ENCODE assay signal across 14 cellular contexts in genomic region chr2:36578343-36579296, GRCh38. TPM values are rescaled to one million over a fixed set of nuclear protein-coding genes. Genes with fewer than 3 reads are reported as not detected.
DNase-seq lines count a peak whose midpoint lies in the region; ATAC-seq and TF ChIP-seq lines count a peak whose summit lies in the region.
"Had no signal": no experiment of that assay in that cellular context is flagged by ENCODE, and none has a peak within 500 bp of the region (broad histone marks: within the 10 kb centered on the region; RNA-seq: fewer than 3 reads in every experiment).

No MANE protein-coding gene starts in this region.

- DNase-seq in activated T-cell treated with anti-CD3 and anti-CD28 coated beads, Interleukin-2, amount 50 U/mL, for 72 hours: no peak
- no peak for DNase-seq in activated T-cell treated with anti-CD3 and anti-CD28 coated beads, Interleukin-2, amount 50 U/mL, for 48 hours
- DNase-seq in MV-4-11 (lab: John Stamatoyannopoulos, UW) (peak; percentile 9), epithelial cell of esophagus (ENCODE audit: low read depth) (peak; percentile 80), cerebellum (ENCODE audit: low spot score) (no peak)
- DNase-seq in stimulated activated effector memory CD8-positive, alpha-beta T cell treated with anti-CD3 and anti-CD28 coated beads, Interleukin-12 subunit alpha, Interleukin-12 subunit beta, amount 100 ng/mL, for 72 hours (ENCODE audit: low spot score in 2 of 2): no peak
- DNase-seq: AML-193, brain microvascular endothelial cell, EL, NCI-H226, ovary had no signal

- no peaks in the 10 kb centered on the region for H3K27me3 Mint-ChIP-seq in activated T-cell treated with anti-CD3 and anti-CD28 coated beads, Interleukin-2, amount 50 U/mL, for 72 hours (ENCODE audit: low read depth)
- no peaks in the 10 kb centered on the region for H3K27me3 Mint-ChIP-seq in stimulated activated memory B cell treated with anti-CD40 and anti-IgM and Interleukin-4, amounts not matched to agents 10 μg/mL and 1 μg/mL and 100 μg/mL, for 72 hours
- H3K27me3 Mint-ChIP-seq: memory B cell had no signal

- H3K4me1 Mint-ChIP-seq in activated T-cell treated with anti-CD3 and anti-CD28 coated beads, Interleukin-2, amount 50 U/mL, for 72 hours (ENCODE audit: low read depth): peaks cover 15% of the 10 kb centered on the region
- H3K4me1 Mint-ChIP-seq in stimulated activated effector memory CD8-positive, alpha-beta T cell treated with anti-CD3 and anti-CD28 coated beads, Interleukin-12 subunit alpha, Interleukin-12 subunit beta, amount 100 ng/mL, for 72 hours: peaks cover 12% of the 10 kb centered on the region
- H3K4me1 Mint-ChIP-seq in stimulated activated memory B cell treated with anti-CD40 and anti-IgM and Interleukin-4, amounts not matched to agents 10 μg/mL and 1 μg/mL and 100 μg/mL, for 72 hours: no peaks in the 10 kb centered on the region
- H3K4me1 Mint-ChIP-seq: memory B cell had no signal

- H3K27ac Mint-ChIP-seq in activated T-cell treated with anti-CD3 and anti-CD28 coated beads, Interleukin-2, amount 50 U/mL, for 72 hours: peak overlapping the region; percentile 89
- H3K27ac Mint-ChIP-seq in stimulated activated effector memory CD8-positive, alpha-beta T cell treated with anti-CD3 and anti-CD28 coated beads, Interleukin-12 subunit alpha, Interleukin-12 subunit beta, amount 100 ng/mL, for 72 hours: peak overlapping the region; percentile 24
- H3K27ac Mint-ChIP-seq in stimulated activated memory B cell treated with anti-CD40 and anti-IgM and Interleukin-4, amounts not matched to agents 10 μg/mL and 1 μg/mL and 100 μg/mL, for 72 hours: no peak overlapping the region
- H3K27ac Mint-ChIP-seq: memory B cell had no signal

- H3K36me3 Mint-ChIP-seq in activated T-cell treated with anti-CD3 and anti-CD28 coated beads, Interleukin-2, amount 50 U/mL, for 72 hours (ENCODE audit: insufficient read depth in 2 of 2): peaks cover 16 to 26% of the 10 kb centered on the region in 2 donors
- peaks cover 89% of the 10 kb centered on the region for H3K36me3 Mint-ChIP-seq in stimulated activated effector memory CD8-positive, alpha-beta T cell treated with anti-CD3 and anti-CD28 coated beads, Interleukin-12 subunit alpha, Interleukin-12 subunit beta, amount 100 ng/mL, for 72 hours
- H3K36me3 Mint-ChIP-seq in stimulated activated memory B cell treated with anti-CD40 and anti-IgM and Interleukin-4, amounts not matched to agents 10 μg/mL and 1 μg/mL and 100 μg/mL, for 72 hours: peaks cover 85% of the 10 kb centered on the region

- H3K4me3 Mint-ChIP-seq in activated T-cell treated with anti-CD3 and anti-CD28 coated beads, Interleukin-2, amount 50 U/mL, for 72 hours: peak overlapping the region; percentile 20 to 45
- H3K4me3 Mint-ChIP-seq in stimulated activated effector memory CD8-positive, alpha-beta T cell treated with anti-CD3 and anti-CD28 coated beads, Interleukin-12 subunit alpha, Interleukin-12 subunit beta, amount 100 ng/mL, for 72 hours: no peak overlapping the region
- no peak overlapping the region for H3K4me3 Mint-ChIP-seq in stimulated activated memory B cell treated with anti-CD40 and anti-IgM and Interleukin-4, amounts not matched to agents 10 μg/mL and 1 μg/mL and 100 μg/mL, for 72 hours
- H3K4me3 Mint-ChIP-seq: memory B cell had no signal

- H3K4me3 ChIP-seq in epithelial cell of esophagus (ENCODE audit: low read length): no peak overlapping the region
- H3K4me3 ChIP-seq: ovary had no signal

- ATAC-seq in activated T-cell treated with anti-CD3 and anti-CD28 coated beads, Interleukin-2, amount 50 U/mL, for 72 hours (replicated peaks in 1 of 2): peak; percentile 72 to 80
- ATAC-seq in stimulated activated effector memory CD8-positive, alpha-beta T cell treated with anti-CD3 and anti-CD28 coated beads, Interleukin-12 subunit alpha, Interleukin-12 subunit beta, amount 100 ng/mL, for 72 hours: peak; percentile 56
- ATAC-seq in stimulated activated memory B cell treated with anti-CD40 and anti-IgM and Interleukin-4, amounts not matched to agents 10 μg/mL and 1 μg/mL and 100 μg/mL, for 72 hours: no peak
- ATAC-seq in HG03039 (IDR thresholded peaks at IDR 0.05; ENCODE audit: unreplicated experiment): no peak

- H3K9me3 Mint-ChIP-seq in activated T-cell treated with anti-CD3 and anti-CD28 coated beads, Interleukin-2, amount 50 U/mL, for 72 hours: no peaks in the 10 kb centered on the region
- no peaks in the 10 kb centered on the region for H3K9me3 Mint-ChIP-seq in stimulated activated effector memory CD8-positive, alpha-beta T cell treated with anti-CD3 and anti-CD28 coated beads, Interleukin-12 subunit alpha, Interleukin-12 subunit beta, amount 100 ng/mL, for 72 hours
- H3K9me3 Mint-ChIP-seq in stimulated activated memory B cell treated with anti-CD40 and anti-IgM and Interleukin-4, amounts not matched to agents 10 μg/mL and 1 μg/mL and 100 μg/mL, for 72 hours: no peaks in the 10 kb centered on the region
- H3K9me3 Mint-ChIP-seq: memory B cell had no signal

- no peak for TF ChIP-seq CTCF in epithelial cell of esophagus (IDR thresholded peaks at IDR 0.05; ENCODE audit: insufficient read depth, low read depth, low read length, missing control alignments)

RNA-seq across cellular contexts. Expression of gene FEZ2, which starts 19.3 kb away (rescaled TPM):
- 10 to 100 TPM; 11.1 to 12.5 TPM for total RNA-seq in activated T-cell treated with anti-CD3 and anti-CD28 coated beads, Interleukin-2, amount 50 U/mL, for 72 hours
- total RNA-seq in cerebellum: 60.2 TPM

Comparison
In these comparisons a context has a peak if more than half of its experiments do, and no peak if none do; other contexts are left out.
1. ATAC-seq: peak in activated T-cell treated with anti-CD3 and anti-CD28 coated beads, Interleukin-2, amount 50 U/mL, for 72 hours (2 of 2) and stimulated activated effector memory CD8-positive, alpha-beta T cell treated with anti-CD3 and anti-CD28 coated beads, Interleukin-12 subunit alpha, Interleukin-12 subunit beta, amount 100 ng/mL, for 72 hours (single experiment); none in stimulated activated memory B cell treated with anti-CD40 and anti-IgM and Interleukin-4, amounts not matched to agents 10 μg/mL and 1 μg/mL and 100 μg/mL, for 72 hours (single experiment) and HG03039 (single experiment).
2. DNase-seq: peak in MV-4-11 (single experiment) and epithelial cell of esophagus (single experiment); none in activated T-cell treated with anti-CD3 and anti-CD28 coated beads, Interleukin-2, amount 50 U/mL, for 72 hours (0 of 2), activated T-cell treated with anti-CD3 and anti-CD28 coated beads, Interleukin-2, amount 50 U/mL, for 48 hours (0 of 2), stimulated activated effector memory CD8-positive, alpha-beta T cell treated with anti-CD3 and anti-CD28 coated beads, Interleukin-12 subunit alpha, Interleukin-12 subunit beta, amount 100 ng/mL, for 72 hours (0 of 2) and cerebellum (single experiment).
3. H3K4me3 Mint-ChIP-seq: peak in activated T-cell treated with anti-CD3 and anti-CD28 coated beads, Interleukin-2, amount 50 U/mL, for 72 hours (2 of 2); none in stimulated activated effector memory CD8-positive, alpha-beta T cell treated with anti-CD3 and anti-CD28 coated beads, Interleukin-12 subunit alpha, Interleukin-12 subunit beta, amount 100 ng/mL, for 72 hours (single experiment) and stimulated activated memory B cell treated with anti-CD40 and anti-IgM and Interleukin-4, amounts not matched to agents 10 μg/mL and 1 μg/mL and 100 μg/mL, for 72 hours (single experiment).